8 cellular contexts compared by ENCODE assay signal in the genomic region with DNA sequence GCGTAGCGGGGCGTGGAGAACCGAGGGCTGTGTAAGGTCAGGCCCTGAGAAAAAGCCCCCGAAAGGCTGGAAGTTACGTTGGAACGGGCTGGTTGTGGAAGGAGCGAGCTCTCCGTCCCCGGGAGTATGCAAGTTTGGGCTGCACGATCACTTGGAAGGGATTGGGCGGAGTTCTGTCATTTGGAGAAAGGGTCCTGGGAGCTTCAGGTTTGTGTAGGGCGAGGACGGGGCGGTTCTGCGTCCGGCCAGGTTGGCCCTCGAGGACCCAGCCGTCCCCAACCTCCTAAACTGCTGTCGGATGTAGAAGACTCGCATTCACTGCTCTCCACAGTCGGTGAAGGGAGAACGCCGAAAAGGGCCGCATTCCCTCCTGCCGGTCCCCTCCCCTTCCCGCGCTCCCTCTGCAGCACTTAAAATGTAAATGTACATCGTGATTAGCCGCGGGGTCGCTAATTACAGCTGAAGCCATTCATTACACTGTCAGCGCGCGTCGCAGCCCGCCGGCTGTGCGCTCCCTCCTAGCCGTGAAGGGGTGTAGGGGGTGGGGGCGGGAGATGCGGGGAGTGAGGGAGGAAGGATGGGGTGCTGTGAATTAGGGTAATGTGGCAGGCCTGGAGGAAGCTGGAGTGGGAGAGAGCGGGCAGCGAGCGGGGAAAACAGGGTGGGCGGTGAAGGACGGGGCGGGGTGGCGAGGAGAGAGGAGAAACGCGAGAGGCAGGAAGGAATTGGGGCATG. TPM values are rescaled to one million over a fixed set of nuclear protein-coding genes. Genes with fewer than 3 reads are reported as not detected.
DNase-seq lines count a peak whose midpoint lies in the region; ATAC-seq and TF ChIP-seq lines count a peak whose summit lies in the region.

No MANE protein-coding gene starts in this region.

- CTCF ChIA-PET in AG04449 (lab: Yijun Ruan, JAX) = interaction anchor here (1.0 to 24.4 kb wide), 4 partner anchors 9 to 244 kb away, joined by 3 to 644 read pairs (median 41); a partner anchor contains a TSS

- H3K4me3 Mint-ChIP-seq in endodermal cell (peak overlapping the region; percentile 63), nephron (peak overlapping the region; percentile 75 to 80 (median 79))

- no peaks in the 10 kb centered on the region for H3K9me3 Mint-ChIP-seq in endodermal cell
- H3K9me3 Mint-ChIP-seq in nephron = no peaks in the 10 kb centered on the region

- H3K27ac Mint-ChIP-seq in endodermal cell (no peak overlapping the region), nephron (peak overlapping the region in 1 of 3 experiments; percentile 80)

- peak overlapping the region; percentile 42 for H3K4me3 ChIP-seq in AG04449 (ENCODE audit: low read depth, low read length)
- H3K4me3 ChIP-seq in endodermal cell (ENCODE audit: low read length) = peak overlapping the region; percentile 81

- no peak overlapping the region for H3K27ac ChIP-seq in endodermal cell (ENCODE audit: low read depth, low read length)

- no peak for TF ChIP-seq CTCF in AG04449 (IDR thresholded peaks at IDR 0.05; ENCODE audit: insufficient read depth, low read length, missing control alignments)
- TF ChIP-seq CTCF in endodermal cell (conservative IDR thresholded peaks at IDR 0.05) = no peak
- TF ChIP-seq CTCF in nephron (IDR thresholded peaks at IDR 0.05; ENCODE audit: unreplicated experiment in 3 of 3) = no peak

- DNase-seq in AG04449 (ENCODE audit: low read depth, low spot score) (no peak), NCI-H1436 (lab: John Stamatoyannopoulos, UW) (peak; percentile 56), endodermal cell (peak; percentile 80), NCI-H510A (lab: John Stamatoyannopoulos, UW) (no peak), MV-4-11 (lab: John Stamatoyannopoulos, UW) (no peak), inferior parietal cortex (ENCODE audit: extremely low spot score) (no peak)

- POLR2A ChIA-PET in AG04449 (lab: Yijun Ruan, JAX) = no interaction called here

- no peak overlapping the region for H3K9ac ChIP-seq in endodermal cell (ENCODE audit: extremely low read depth, low read length, poor library complexity, severe bottlenecking)

- H3K27me3 Mint-ChIP-seq in endodermal cell (ENCODE audit: insufficient read depth) = peaks cover 78% of the 10 kb centered on the region
- peaks cover 92% of the 10 kb centered on the region for H3K27me3 Mint-ChIP-seq in nephron (ENCODE audit: low read depth)

- H3K4me1 Mint-ChIP-seq in endodermal cell (peaks cover 22% of the 10 kb centered on the region), nephron (peaks cover 20% of the 10 kb centered on the region)

- H3K36me3 ChIP-seq in endodermal cell (ENCODE audit: control insufficient read depth, insufficient read depth, low read length) = no peaks in the 10 kb centered on the region

- peaks cover 66% of the 10 kb centered on the region for H3K27me3 ChIP-seq in endodermal cell (ENCODE audit: control insufficient read depth, insufficient read depth, low read length, poor library complexity, severe bottlenecking)

- H3K9me3 ChIP-seq in endodermal cell (ENCODE audit: control insufficient read depth, low read length) = no peaks in the 10 kb centered on the region

- peaks cover 9% of the 10 kb centered on the region for H3K4me1 ChIP-seq in endodermal cell (ENCODE audit: control insufficient read depth, insufficient read depth, low read length)

- H3K36me3 Mint-ChIP-seq in endodermal cell (ENCODE audit: low read depth) (no peaks in the 10 kb centered on the region), nephron (ENCODE audit: low read depth) (no peaks in the 10 kb centered on the region)

- whole genome bisulfite sequencing in endodermal cell (ENCODE audit: insufficient coverage in 1 of 2, insufficient read length in 1 of 2), 2 experiments = 4 to 6% methylated on average over 18 to 51 of the region's 51 CpGs

- no peak for ATAC-seq in GM21515 (IDR thresholded peaks at IDR 0.05; ENCODE audit: unreplicated experiment)

RNA-seq across cellular contexts. Expression of a gene that starts 2.5 kb away (rescaled TPM):
- 1 to 10 TPM; 4.6 to 9.9 TPM for total RNA-seq in endodermal cell
- polyA plus RNA-seq in endodermal cell (2013, experiment 1 of 2) = 5.6 TPM
- 4.5 TPM for polyA plus RNA-seq in endodermal cell (2013, experiment 2 of 2)

RNA-seq across cellular contexts. Expression of a gene that starts 21.2 kb away (rescaled TPM):
- 100 to 1,000 TPM; 243 to 279 TPM for total RNA-seq in endodermal cell
- 279 TPM for polyA plus RNA-seq in endodermal cell (2013, experiment 1 of 2)
- polyA plus RNA-seq in endodermal cell (2013, experiment 2 of 2) = 257 TPM

RNA-seq across cellular contexts. Expression of a gene that starts 36.3 kb away (rescaled TPM):
- 10 to 100 TPM; 21.9 to 33.5 TPM for total RNA-seq in endodermal cell
- 19.6 TPM for polyA plus RNA-seq in endodermal cell (2013, experiment 1 of 2)
- 13.5 TPM for polyA plus RNA-seq in endodermal cell (2013, experiment 2 of 2)

RNA-seq across cellular contexts. Expression of a gene that starts 52.4 kb away (rescaled TPM):
- total RNA-seq in endodermal cell = 100 to 1,000 TPM; 109 to 112 TPM
- 75.1 TPM for polyA plus RNA-seq in endodermal cell (2013, experiment 1 of 2)
- 64.5 TPM for polyA plus RNA-seq in endodermal cell (2013, experiment 2 of 2)

Comparison
In these comparisons a context has a peak if more than half of its experiments do, and no peak if none do; other contexts are left out.
1. DNase-seq: peak in NCI-H1436 (single experiment) and endodermal cell (single experiment); none in AG04449 (single experiment), NCI-H510A (single experiment), MV-4-11 (single experiment) and inferior parietal cortex (single experiment).